8 cellular contexts compared by ENCODE assay signal in the genomic region with DNA sequence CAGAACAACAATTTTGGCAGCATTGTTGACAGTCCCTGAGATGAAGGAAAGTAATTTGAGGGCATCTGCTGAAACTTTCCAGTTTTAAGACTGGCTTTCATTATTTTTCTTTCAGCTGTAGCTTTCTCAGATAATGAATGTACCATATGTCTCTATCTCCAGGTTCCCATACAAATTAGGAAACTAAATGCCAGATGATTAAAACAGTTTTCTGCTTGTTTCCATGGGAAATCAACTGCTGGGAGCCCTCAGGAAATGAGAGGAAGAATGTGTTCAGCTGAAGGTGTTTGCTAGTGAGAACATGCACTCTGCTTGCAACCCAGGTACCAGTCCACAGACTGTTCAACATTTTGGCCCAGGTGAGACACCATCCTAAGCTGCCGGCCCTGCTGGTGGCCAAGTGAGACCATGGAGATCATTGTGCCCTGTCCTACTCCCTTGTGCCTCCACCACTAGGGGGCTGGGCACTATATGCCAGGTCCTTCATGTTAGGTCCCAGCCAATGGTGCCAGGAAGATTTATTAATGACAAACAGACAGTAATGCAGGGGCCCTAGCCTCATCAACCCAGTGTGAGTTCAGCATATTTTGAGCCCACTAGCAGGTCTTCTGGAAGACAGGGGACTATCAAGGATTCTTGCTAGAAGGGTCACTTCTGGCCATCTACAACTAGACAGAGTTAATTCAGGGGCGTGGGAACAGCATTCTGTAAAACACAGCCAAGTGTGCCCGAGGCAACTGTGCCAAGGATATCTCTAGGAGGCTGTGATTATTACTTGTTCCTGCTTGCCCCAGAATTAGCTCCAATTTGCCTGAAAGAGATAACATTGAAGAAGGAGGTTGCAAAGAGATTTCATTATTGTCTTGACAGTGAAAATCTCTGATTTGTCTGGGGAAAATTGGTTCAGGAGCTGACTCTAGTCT. TPM values are rescaled to one million over a fixed set of nuclear protein-coding genes. Genes with fewer than 3 reads are reported as not detected.
DNase-seq lines count a peak whose midpoint lies in the region; ATAC-seq and TF ChIP-seq lines count a peak whose summit lies in the region.

No MANE protein-coding gene starts in this region.

- H3K36me3 ChIP-seq in Peyer's patch (no peaks in the 10 kb centered on the region), subcutaneous abdominal adipose tissue (ENCODE audit: control insufficient read depth in 5 of 5, insufficient read depth in 5 of 5, low read length in 5 of 5) (no peaks in the 10 kb centered on the region)

- H3K4me1 ChIP-seq in Peyer's patch (no peaks in the 10 kb centered on the region), subcutaneous abdominal adipose tissue (ENCODE audit: control insufficient read depth in 5 of 5, insufficient read depth in 5 of 5, low read length in 5 of 5) (peaks cover 0 to 23% (median 19%) of the 10 kb centered on the region in 5 donors)

- H3K9ac ChIP-seq in subcutaneous abdominal adipose tissue (ENCODE audit: low read length in 5 of 5) = peak overlapping the region in 1 of 5 donors; percentile 0

- peak; percentile 53 for DNase-seq in activated CD4-positive, alpha-beta T cell treated with anti-CD3 and anti-CD28 coated beads for 48 hours
- no peak for DNase-seq in activated CD4-positive, alpha-beta T cell treated with anti-CD3 and anti-CD28 coated beads, Interleukin-2, amount 50 U/mL, for 48 hours
- DNase-seq in Peyer's patch (peak in 2 of 3 donors; percentile 44 to 67), fibroblast of pulmonary artery (ENCODE audit: low read depth) (no peak), foreskin melanocyte (no peak), islet precursor cell (no peak)

- no peak for TF ChIP-seq POLR2A in Peyer's patch (IDR thresholded peaks at IDR 0.05)

- no peak for ATAC-seq in GM18498 (IDR thresholded peaks at IDR 0.05; ENCODE audit: unreplicated experiment)

- TF ChIP-seq CTCF in Peyer's patch (IDR thresholded peaks at IDR 0.05) (peak in 5 of 6 experiments; percentile 19 to 43 (median 28)), fibroblast of pulmonary artery (IDR thresholded peaks at IDR 0.05; ENCODE audit: low read length, missing control alignments) (peak; percentile 40)

- H3K9me3 ChIP-seq in Peyer's patch (no peaks in the 10 kb centered on the region), subcutaneous abdominal adipose tissue (ENCODE audit: control insufficient read depth in 5 of 5, low read length in 5 of 5) (no peaks in the 10 kb centered on the region)

- H3K27ac ChIP-seq in Peyer's patch (no peak overlapping the region), subcutaneous abdominal adipose tissue (ENCODE audit: low read depth, low read length) (peak overlapping the region; percentile 26)

- H3K27me3 ChIP-seq in Peyer's patch (no peaks in the 10 kb centered on the region), subcutaneous abdominal adipose tissue (ENCODE audit: control insufficient read depth in 5 of 5, insufficient read depth in 4 of 5, low read length in 5 of 5) (no peaks in the 10 kb centered on the region)

- no peak overlapping the region for H3K4me3 ChIP-seq in Peyer's patch
- no peak overlapping the region for H3K4me3 ChIP-seq in fibroblast of pulmonary artery (replicated peaks; ENCODE audit: low read depth, low read length)
- no peak overlapping the region for H3K4me3 ChIP-seq in subcutaneous abdominal adipose tissue (ENCODE audit: low read depth in 1 of 5, low read length in 5 of 5)

RNA-seq across cellular contexts. Expression of gene LRRC8C, which starts 17.0 kb away (rescaled TPM):
- 1 to 10 TPM; 2.5 to 9.9 (median 4.0) TPM for total RNA-seq in Peyer's patch

Comparison
In these comparisons a context has a peak if more than half of its experiments do, and no peak if none do; other contexts are left out.
1. DNase-seq: peak in activated CD4-positive, alpha-beta T cell treated with anti-CD3 and anti-CD28 coated beads for 48 hours (single experiment) and Peyer's patch (2 of 3); none in activated CD4-positive, alpha-beta T cell treated with anti-CD3 and anti-CD28 coated beads, Interleukin-2, amount 50 U/mL, for 48 hours (0 of 2), fibroblast of pulmonary artery (single experiment), foreskin melanocyte (single experiment) and islet precursor cell (single experiment).